ENCODE assay signal across 8 cellular contexts in genomic region chr12:94874086-94874985, GRCh38.
DNase-seq lines count a peak whose midpoint lies in the region; ATAC-seq and TF ChIP-seq lines count a peak whose summit lies in the region.

No MANE protein-coding gene starts in this region.

- no peaks in the 10 kb centered on the region; the same call in 1 of the 2 replicates for H3K9me3 ChIP-seq in AG04450 (ENCODE audit: control insufficient read depth, insufficient read depth, low read length)
- no peaks in the 10 kb centered on the region for H3K9me3 ChIP-seq in HEK293 (ENCODE audit: control insufficient read depth, insufficient read depth, low read depth, low read length)

- H3K36me3 Mint-ChIP-seq in natural killer cell treated with Interleukin-12 subunit alpha and Interleukin-12 subunit beta and Interleukin-15 and Interleukin-18, amount 100 ng/mL, for 72 hours = no peaks in the 10 kb centered on the region

- peak overlapping the region in 1 of 2 donors; percentile 47 for H3K27ac Mint-ChIP-seq in natural killer cell treated with Interleukin-12 subunit alpha and Interleukin-12 subunit beta and Interleukin-15 and Interleukin-18, amount 100 ng/mL, for 72 hours

- CTCF ChIA-PET in AG04450 (lab: Charles Lee) (no interaction called here), HEK293 (lab: Yijun Ruan, JAX) (interaction anchor here (0.6 to 2.6 kb wide), 17 partner anchors 9 to 1887 kb away, joined by 3 to 15 read pairs (median 4); no protein-coding TSS in a partner anchor)

- peaks cover under 1% of the 10 kb centered on the region for H3K9me3 Mint-ChIP-seq in natural killer cell treated with Interleukin-12 subunit alpha and Interleukin-12 subunit beta and Interleukin-15 and Interleukin-18, amount 100 ng/mL, for 72 hours

- ATAC-seq in natural killer cell treated with Interleukin-12 subunit alpha and Interleukin-12 subunit beta and Interleukin-15 and Interleukin-18, amount 100 ng/mL, for 72 hours = no peak

- H3K4me3 ChIP-seq in AG04450 (ENCODE audit: low read depth, low read length) (peak overlapping the region; percentile 4; the same call in 1 of the 2 replicates), HEK293 (ENCODE audit: low read depth, low read length) (peak overlapping the region; percentile 39), coronary artery (peak overlapping the region; percentile 78)

- peaks cover 13 to 16% of the 10 kb centered on the region in 2 donors for H3K4me1 Mint-ChIP-seq in natural killer cell treated with Interleukin-12 subunit alpha and Interleukin-12 subunit beta and Interleukin-15 and Interleukin-18, amount 100 ng/mL, for 72 hours (ENCODE audit: low read depth in 2 of 2)

- DNase-seq in AG04450 (ENCODE audit: low read depth, low spot score) (no peak), coronary artery (ENCODE audit: low spot score) (no peak), mesenteric fat pad (ENCODE audit: low spot score) (no peak), SW480 (ENCODE audit: low spot score) (no peak), LoVo (ENCODE audit: low spot score) (no peak)
- no peak for DNase-seq in natural killer cell treated with Interleukin-12 subunit alpha and Interleukin-12 subunit beta and Interleukin-15 and Interleukin-18, amount 100 ng/mL, for 72 hours (ENCODE audit: low spot score)
- no peak for DNase-seq in stimulated activated CD4-positive, alpha-beta T cell treated with anti-CD3 and anti-CD28 coated beads, Interleukin-2, amount 100 ng/mL, for 24 hours

- TF ChIP-seq CTCF in AG04450 (IDR thresholded peaks at IDR 0.05; ENCODE audit: low read depth, low read length) (no peak), HEK293 (tag by site-specific recombination; IDR thresholded peaks at IDR 0.05) (no peak), coronary artery (IDR thresholded peaks at IDR 0.05) (no peak)

- POLR2A ChIA-PET in AG04450 (lab: Yijun Ruan, JAX) (no interaction called here), HEK293 (lab: Yijun Ruan, JAX) (interaction anchor here (1.1 kb wide), 1 partner anchor 20 kb away, joined by 3 read pairs; no protein-coding TSS in a partner anchor)

- H3K27me3 Mint-ChIP-seq in natural killer cell treated with Interleukin-12 subunit alpha and Interleukin-12 subunit beta and Interleukin-15 and Interleukin-18, amount 100 ng/mL, for 72 hours = peaks cover 41 to 56% of the 10 kb centered on the region in 2 donors

- H3K36me3 ChIP-seq in HEK293 (ENCODE audit: control insufficient read depth in 2 of 2, insufficient read depth in 1 of 2, low read length in 2 of 2) = no peaks in the 10 kb centered on the region; a peak in 1 of 3 replicates

- peaks cover 10% of the 10 kb centered on the region for H3K4me1 ChIP-seq in HEK293 (ENCODE audit: control insufficient read depth, insufficient read depth, low read length)

- H3K4me3 Mint-ChIP-seq in natural killer cell treated with Interleukin-12 subunit alpha and Interleukin-12 subunit beta and Interleukin-15 and Interleukin-18, amount 100 ng/mL, for 72 hours = peak overlapping the region; percentile 79

- peaks cover 49% of the 10 kb centered on the region for H3K27me3 ChIP-seq in AG04450 (ENCODE audit: control insufficient read depth, insufficient read depth, low read length)

- H3K27ac ChIP-seq in AG04450 (ENCODE audit: low read depth, low read length) = no peak overlapping the region
- H3K27ac ChIP-seq in HEK293 (ENCODE audit: extremely low read depth, low read depth, low read length) = peak overlapping the region; percentile 70; the same call in 1 of the 2 replicates
- H3K27ac ChIP-seq in coronary artery = no peak overlapping the region

TF ChIP-seq in HEK293, 187 proteins besides CTCF, POLR2A, EP300 and RAD21:
- TF ChIP-seq ZEB2 (tag by site-specific recombination; IDR thresholded peaks at IDR 0.05) (no peak), ZNF335 (tag by site-specific recombination; conservative IDR thresholded peaks at IDR 0.05) (peak; percentile 61)
TF ChIP-seq in HEK293: peak in this region for 1.

Comparison
In these comparisons a context has a peak if more than half of its experiments do, and no peak if none do; other contexts are left out.
1. H3K4me3 ChIP-seq: peak in every context shown above with its lines; median percentile 78 in coronary artery; 39 in HEK293; 4 in AG04450.